ENCODE assay signal across 23 cellular contexts in genomic region chr12:113211160-113211559, GRCh38. TPM values are rescaled to one million over a fixed set of nuclear protein-coding genes. Genes with fewer than 3 reads are reported as not detected.
DNase-seq lines count a peak whose midpoint lies in the region; ATAC-seq and TF ChIP-seq lines count a peak whose summit lies in the region.
"Had no signal": no experiment of that assay in that cellular context is flagged by ENCODE, and none has a peak within 500 bp of the region (broad histone marks: within the 10 kb centered on the region; RNA-seq: fewer than 3 reads in every experiment).

No MANE protein-coding gene starts in this region.

- peak overlapping the region; percentile 27 to 59 for H3K27ac Mint-ChIP-seq in stimulated activated naive CD8-positive, alpha-beta T cell treated with anti-CD3 and anti-CD28 coated beads, Interleukin-15, amount 100 ng/mL, for 72 hours
- H3K27ac Mint-ChIP-seq in T-helper 1 cell treated with Interleukin-12 subunit alpha and Interleukin-12 subunit beta and Interleukin-4 antibody, amounts not matched to agents 30 μg/mL and 1 μg/mL, for 36 hours, result peak overlapping the region; percentile 77
- H3K27ac Mint-ChIP-seq in memory B cell, result peak overlapping the region; percentile 48
- H3K27ac Mint-ChIP-seq: GM23338 had no signal

- ATAC-seq in stimulated activated naive CD8-positive, alpha-beta T cell treated with anti-CD3 and anti-CD28 coated beads, Interleukin-15, amount 100 ng/mL, for 72 hours, result no peak
- ATAC-seq in stimulated activated naive CD8-positive, alpha-beta T cell treated with anti-CD3 and anti-CD28 coated beads, Interleukin-15, Interleukin-2, amounts not matched to agents 100 U/mL and 50 U/mL, for 24 hours, result no peak
- no peak for ATAC-seq in memory B cell (ENCODE audit: low read depth)
- ATAC-seq in GM18511 (IDR thresholded peaks at IDR 0.05; ENCODE audit: unreplicated experiment), result no peak
- no peak for ATAC-seq in heart left ventricle
- no peak for ATAC-seq in GM21529 (IDR thresholded peaks at IDR 0.05; ENCODE audit: unreplicated experiment)
- ATAC-seq: gastroesophageal sphincter, GM23338, HepG2, left lobe of liver had no signal

- no peaks in the 10 kb centered on the region for H3K36me3 ChIP-seq in heart left ventricle
- H3K36me3 ChIP-seq: gastroesophageal sphincter, SJCRH30, transverse colon had no signal

- DNase-seq in stimulated activated naive CD8-positive, alpha-beta T cell treated with anti-CD3 and anti-CD28 coated beads, Interleukin-15, amount 100 ng/mL, for 72 hours, result no peak
- no peak for DNase-seq in stimulated activated naive CD8-positive, alpha-beta T cell treated with anti-CD3 and anti-CD28 coated beads, Interleukin-15, Interleukin-2, amounts not matched to agents 100 U/mL and 50 U/mL, for 24 hours
- DNase-seq in memory B cell (ENCODE audit: low spot score in 2 of 2) (no peak), heart left ventricle (no peak)
- DNase-seq: activated T-cell treated with anti-CD3 and anti-CD28 coated beads, Interleukin-2, amount 50 U/mL, for 48 hours; central memory CD4-positive, alpha-beta T cell; dermis blood vessel endothelial cell; EL; hippocampal formation; Kasumi-1; NCI-H146; NCI-H2107; NCI-H748 treated with DMSO at 0.1 percent for 48 hours; SJCRH30; transverse colon had no signal

- H3K36me3 Mint-ChIP-seq in T-helper 1 cell treated with Interleukin-12 subunit alpha and Interleukin-12 subunit beta and Interleukin-4 antibody, amounts not matched to agents 30 μg/mL and 1 μg/mL, for 36 hours (ENCODE audit: low read depth), result peaks cover 17% of the 10 kb centered on the region
- H3K36me3 Mint-ChIP-seq in memory B cell, result no peaks in the 10 kb centered on the region

- 85 to 97% (median 95%) methylated on average over 6 of the region's 6 CpGs for WGBS in heart left ventricle, 4 donors

- peaks cover 0 to 14% of the 10 kb centered on the region in 2 donors for H3K9me3 Mint-ChIP-seq in stimulated activated naive CD8-positive, alpha-beta T cell treated with anti-CD3 and anti-CD28 coated beads, Interleukin-15, amount 100 ng/mL, for 72 hours
- peaks cover 3% of the 10 kb centered on the region for H3K9me3 Mint-ChIP-seq in T-helper 1 cell treated with Interleukin-12 subunit alpha and Interleukin-12 subunit beta and Interleukin-4 antibody, amounts not matched to agents 30 μg/mL and 1 μg/mL, for 36 hours
- peaks cover under 1% of the 10 kb centered on the region for H3K9me3 Mint-ChIP-seq in memory B cell

- peak overlapping the region; percentile 24 to 53 for H3K4me3 Mint-ChIP-seq in stimulated activated naive CD8-positive, alpha-beta T cell treated with anti-CD3 and anti-CD28 coated beads, Interleukin-15, amount 100 ng/mL, for 72 hours
- peak overlapping the region; percentile 2 for H3K4me3 Mint-ChIP-seq in T-helper 1 cell treated with Interleukin-12 subunit alpha and Interleukin-12 subunit beta and Interleukin-4 antibody, amounts not matched to agents 30 μg/mL and 1 μg/mL, for 36 hours
- no peak overlapping the region for H3K4me3 Mint-ChIP-seq in memory B cell
- H3K4me3 Mint-ChIP-seq: CD14-positive monocyte, GM23338 had no signal

- TF ChIP-seq CTCF in heart left ventricle (IDR thresholded peaks at IDR 0.05), result no peak

- H3K9me3 ChIP-seq in heart left ventricle, result no peaks in the 10 kb centered on the region
- H3K9me3 ChIP-seq: gastroesophageal sphincter, SJCRH30, transverse colon had no signal

- peaks cover 77% of the 10 kb centered on the region for H3K4me1 Mint-ChIP-seq in stimulated activated naive CD8-positive, alpha-beta T cell treated with anti-CD3 and anti-CD28 coated beads, Interleukin-15, amount 100 ng/mL, for 72 hours
- H3K4me1 Mint-ChIP-seq in T-helper 1 cell treated with Interleukin-12 subunit alpha and Interleukin-12 subunit beta and Interleukin-4 antibody, amounts not matched to agents 30 μg/mL and 1 μg/mL, for 36 hours (ENCODE audit: low read depth), result peaks cover 68% of the 10 kb centered on the region
- peaks cover 25% of the 10 kb centered on the region for H3K4me1 Mint-ChIP-seq in memory B cell

- no peak overlapping the region for H3K27ac ChIP-seq in heart left ventricle
- H3K27ac ChIP-seq: gastroesophageal sphincter, SJCRH30, transverse colon had no signal

- intact Hi-C loops in heart left ventricle (cut with DNase I), result no loop called here

- H3K27me3 ChIP-seq in heart left ventricle, result no peaks in the 10 kb centered on the region
- H3K27me3 ChIP-seq: gastroesophageal sphincter, SJCRH30, transverse colon had no signal

- TF ChIP-seq POLR2A in heart left ventricle (IDR thresholded peaks at IDR 0.05), result no peak

- H3K4me1 ChIP-seq in heart left ventricle, result peaks cover 0 to 82% (median 21%) of the 10 kb centered on the region in 12 donors
- H3K4me1 ChIP-seq: gastroesophageal sphincter had no signal

- H3K4me3 ChIP-seq in heart left ventricle, result no peak overlapping the region
- H3K4me3 ChIP-seq: gastroesophageal sphincter, GM23338, SJCRH30, transverse colon had no signal

- H3K27me3 Mint-ChIP-seq in stimulated activated naive CD8-positive, alpha-beta T cell treated with anti-CD3 and anti-CD28 coated beads, Interleukin-15, amount 100 ng/mL, for 72 hours, result no peaks in the 10 kb centered on the region
- peaks cover 3% of the 10 kb centered on the region for H3K27me3 Mint-ChIP-seq in T-helper 1 cell treated with Interleukin-12 subunit alpha and Interleukin-12 subunit beta and Interleukin-4 antibody, amounts not matched to agents 30 μg/mL and 1 μg/mL, for 36 hours (ENCODE audit: low read depth)
- no peaks in the 10 kb centered on the region for H3K27me3 Mint-ChIP-seq in memory B cell

RNA-seq across cellular contexts. Expression of gene TPCN1, which starts 10.1 kb away (rescaled TPM):
- 100 to 1,000 TPM in 4 of 9 donors, 10 to 100 TPM in 5; 52.1 to 136 (median 92.0) TPM for total RNA-seq in heart left ventricle
- polyA plus RNA-seq in heart left ventricle, result 10 to 100 TPM; 22.6 to 75.1 TPM

RNA-seq across cellular contexts. Expression of gene RITA1, which starts 25.6 kb away (rescaled TPM):
- 10 to 100 TPM; 13.3 to 30.7 (median 16.0) TPM for total RNA-seq in heart left ventricle
- 10 to 100 TPM; 10.4 to 12.9 TPM for polyA plus RNA-seq in heart left ventricle

RNA-seq across cellular contexts. Expression of gene DDX54, which starts 25.9 kb away (rescaled TPM):
- 10 to 100 TPM; 28.2 to 60.2 (median 38.2) TPM for total RNA-seq in heart left ventricle
- 10 to 100 TPM; 23.4 to 53.2 TPM for polyA plus RNA-seq in heart left ventricle
